In the genomic region with DNA sequence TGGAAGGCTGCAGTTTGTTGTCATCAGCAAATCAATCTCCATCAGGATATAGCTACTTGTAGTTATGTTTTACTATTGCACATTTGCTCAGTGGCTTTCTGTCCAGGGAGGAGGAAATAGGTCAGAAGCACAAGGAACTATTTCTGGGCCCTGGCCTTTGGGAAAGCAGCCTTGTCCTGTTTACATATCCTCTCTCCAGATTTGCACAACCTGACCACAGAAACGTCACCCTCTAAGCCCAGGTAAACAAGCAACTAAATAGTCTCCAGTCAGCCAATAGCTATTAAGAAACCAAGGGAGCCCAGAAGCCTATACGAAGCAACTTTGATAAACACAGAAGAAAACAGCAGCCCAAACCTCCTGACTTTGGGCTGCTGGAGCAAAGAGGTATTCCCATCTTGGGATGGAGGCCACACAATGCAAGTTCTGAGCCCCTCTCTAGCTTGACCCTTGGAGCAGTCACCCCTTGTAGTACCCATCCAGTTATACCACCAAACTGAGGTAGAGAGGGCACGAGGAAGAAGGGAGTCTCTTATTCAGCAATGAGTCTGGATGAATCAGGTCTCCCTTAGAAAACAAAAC, we compare ENCODE assay signal across 12 cellular contexts. TPM values are rescaled to one million over a fixed set of nuclear protein-coding genes. Genes with fewer than 3 reads are reported as not detected.
DNase-seq lines count a peak whose midpoint lies in the region; ATAC-seq and TF ChIP-seq lines count a peak whose summit lies in the region.
"Had no signal": no experiment of that assay in that cellular context is flagged by ENCODE, and none has a peak within 500 bp of the region (broad histone marks: within the 10 kb centered on the region; RNA-seq: fewer than 3 reads in every experiment).

No MANE protein-coding gene starts in this region.

- no TSS peak for BruUV-seq in PC-3 (replicated peaks; lab: Mats Ljungman, UMichigan)

- peaks cover 20% of the 10 kb centered on the region for H4K20me1 ChIP-seq in PC-3 (ENCODE audit: low read length)

- CTCF ChIA-PET in PC-3 (lab: Charles Lee), result interaction anchor here (1.0 kb wide), 1 partner anchor 22 kb away, joined by 4 read pairs; no protein-coding TSS in a partner anchor

- H3K4me3 ChIP-seq in PC-3 (ENCODE audit: low read length), result no peak overlapping the region; the same call in 1 of the 2 replicates
- H3K4me3 ChIP-seq in fibroblast of villous mesenchyme (ENCODE audit: low read depth, low read length), result no peak overlapping the region
- peak overlapping the region; percentile 85 for H3K4me3 ChIP-seq in psoas muscle
- H3K4me3 ChIP-seq: colonic mucosa had no signal

- H2AFZ ChIP-seq in PC-3 (ENCODE audit: low read length), result no peak overlapping the region

- H3K4me3 Mint-ChIP-seq in chondrocyte (ENCODE audit: unreplicated experiment), result no peak overlapping the region
- H3K4me3 Mint-ChIP-seq: activated T-cell treated with anti-CD3 and anti-CD28 coated beads, Interleukin-2, amount 50 U/mL, for 4 hours had no signal

- peaks cover 61% of the 10 kb centered on the region for H3K4me1 Mint-ChIP-seq in chondrocyte (ENCODE audit: low read depth)

- H3K36me3 ChIP-seq in PC-3 (ENCODE audit: low read depth, low read length), result no peaks in the 10 kb centered on the region; the same call in 1 of the 2 replicates
- H3K36me3 ChIP-seq in psoas muscle (ENCODE audit: insufficient read depth in 1 of 2, low read depth in 1 of 2), result peaks cover 4 to 5% of the 10 kb centered on the region in 2 donors
- H3K36me3 ChIP-seq: colonic mucosa had no signal

- H3K27ac Mint-ChIP-seq in chondrocyte (ENCODE audit: unreplicated experiment), result no peak overlapping the region

- DNase-seq in COLO668 (lab: John Stamatoyannopoulos, UW; ENCODE audit: unreplicated experiment) (peak; percentile 60), PC-3 (peak; percentile 78), fibroblast of villous mesenchyme (ENCODE audit: low read depth) (peak; percentile 97), psoas muscle (no peak), KBM-7 (no peak), chondrocyte (ENCODE audit: low spot score) (no peak)
- no peak for DNase-seq in activated CD4-positive, alpha-beta T cell treated with anti-CD3 and anti-CD28 coated beads, Interleukin-2, amount 50 U/mL, for 48 hours
- DNase-seq in activated effector memory CD4-positive, alpha-beta T cell treated with anti-CD3 and anti-CD28 coated beads, Interleukin-2, amount 50 U/mL, for 16 hours, result no peak
- DNase-seq: activated T-cell treated with anti-CD3 and anti-CD28 coated beads, Interleukin-2, amount 50 U/mL, for 4 hours; colonic mucosa; NCI-H1930; stimulated activated naive CD4-positive, alpha-beta T cell treated with Interleukin-2 at 50 U/mL for 16 hours had no signal

- no peaks in the 10 kb centered on the region for H3K9me3 Mint-ChIP-seq in chondrocyte (ENCODE audit: low read depth)
- H3K9me3 Mint-ChIP-seq: activated T-cell treated with anti-CD3 and anti-CD28 coated beads, Interleukin-2, amount 50 U/mL, for 4 hours had no signal

- POLR2A ChIA-PET in PC-3 (lab: Charles Lee; ENCODE audit: unreplicated experiment), result no interaction called here

- H3K27me3 ChIP-seq in PC-3 (ENCODE audit: low read length) (no peaks in the 10 kb centered on the region), psoas muscle (ENCODE audit: insufficient read depth in 3 of 3, low read length in 2 of 3) (no peaks in the 10 kb centered on the region)
- H3K27me3 ChIP-seq: colonic mucosa had no signal

- intact Hi-C loops in PC-3 (cut with micrococcal nuclease), result no loop called here
- intact Hi-C loops in psoas muscle (cut with DNase I), result loop anchor here in 1 of 2 donors (10.0 kb wide), 1 partner anchor 1200 kb away; no protein-coding TSS in a partner anchor

- H3K27ac ChIP-seq in PC-3 (ENCODE audit: low read length) (peak overlapping the region; percentile 92), psoas muscle (peak overlapping the region; percentile 97)
- H3K27ac ChIP-seq: colonic mucosa had no signal

- H3K27me3 Mint-ChIP-seq in chondrocyte (ENCODE audit: low read depth), result no peaks in the 10 kb centered on the region

- H3F3A ChIP-seq in PC-3 (ENCODE audit: low read length, unreplicated experiment), result peaks cover 6% of the 10 kb centered on the region

- peak overlapping the region; percentile 74 for H3K4me2 ChIP-seq in PC-3 (ENCODE audit: low read length)

- no peak for TF ChIP-seq CTCF in PC-3 (conservative IDR thresholded peaks at IDR 0.05; ENCODE audit: low read depth, low read length)
- no peak for TF ChIP-seq CTCF in fibroblast of villous mesenchyme (IDR thresholded peaks at IDR 0.05; ENCODE audit: insufficient read depth, low read depth, low read length)
- TF ChIP-seq CTCF in psoas muscle (IDR thresholded peaks at IDR 0.05), result no peak
- no peak for TF ChIP-seq CTCF in chondrocyte (IDR thresholded peaks at IDR 0.05)

- H3K4me1 ChIP-seq in PC-3 (ENCODE audit: insufficient read depth, low read length) (peaks cover 70% of the 10 kb centered on the region), psoas muscle (peaks cover 50% of the 10 kb centered on the region)

- in situ Hi-C loops in KBM-7 (cut with MboI; ENCODE audit: low pct_unique_long_range_greater_than_20kb, low sequenced_read_pairs), result no loop called here

- 51 to 61% (median 53%) methylated on average over 3 of the region's 3 CpGs for WGBS in psoas muscle, 3 donors

- H3K36me3 Mint-ChIP-seq in chondrocyte (ENCODE audit: low read depth), result peaks cover 3% of the 10 kb centered on the region

- peak; percentile 3; the same call in 1 of the 2 replicates for ATAC-seq in PC-3
- peak in 2 of 4 donors; percentile 13 to 18 for ATAC-seq in psoas muscle
- ATAC-seq: activated T-cell treated with anti-CD3 and anti-CD28 coated beads, Interleukin-2, amount 50 U/mL, for 4 hours had no signal

- H3K9me2 ChIP-seq in PC-3 (replicated peaks; ENCODE audit: low read length), result no peaks in the 10 kb centered on the region

- H3K9me3 ChIP-seq in PC-3 (ENCODE audit: low read length), result no peaks in the 10 kb centered on the region
- H3K9me3 ChIP-seq in psoas muscle, result no peaks in the 10 kb centered on the region
- H3K9me3 ChIP-seq: colonic mucosa had no signal

- peak overlapping the region; percentile 47 for H3K9ac ChIP-seq in PC-3 (ENCODE audit: low read length)

- peaks cover 24% of the 10 kb centered on the region for H3K79me2 ChIP-seq in PC-3 (ENCODE audit: low read length)

RNA-seq across cellular contexts. Expression of gene FEM1B, which starts 2.3 kb away (rescaled TPM):
- total RNA-seq in PC-3 (2014; rRNA removed), result 19.4 and 22.1 TPM in 2 replicates
- 47.7 and 61.7 TPM in 2 replicates for total RNA-seq in fibroblast of villous mesenchyme
- 100 to 1,000 TPM in 2 of 4 donors, 10 to 100 TPM in 2; 69.3 to 188 (median 111) TPM for total RNA-seq in psoas muscle
- 10 to 100 TPM; 23.5 to 68.0 (median 48.1) TPM for polyA plus RNA-seq in psoas muscle
- 46.0 to 52.7 TPM (median 49.1 TPM) in 3 replicates for total RNA-seq in chondrocyte

RNA-seq across cellular contexts. Expression of gene CLN6, which starts 45.7 kb away (rescaled TPM):
- total RNA-seq in PC-3 (2014; rRNA removed) (33.4 and 42.2 TPM in 2 replicates), fibroblast of villous mesenchyme (15.8 and 16.8 TPM in 2 replicates), psoas muscle (10 to 100 TPM in 3 of 4 donors, 1 to 10 TPM in 1; 8.3 to 14.7 (median 13.2) TPM), chondrocyte (18.0 to 20.8 TPM (median 19.2 TPM) in 3 replicates)
- 10 to 100 TPM; 11.4 to 22.2 (median 13.1) TPM for polyA plus RNA-seq in psoas muscle

Comparison
In these comparisons a context has a peak if more than half of its experiments do, and no peak if none do; other contexts are left out.
1. DNase-seq: peak in COLO668 (single experiment), PC-3 (single experiment) and fibroblast of villous mesenchyme (single experiment); none in psoas muscle (0 of 2), activated CD4-positive, alpha-beta T cell treated with anti-CD3 and anti-CD28 coated beads, Interleukin-2, amount 50 U/mL, for 48 hours (0 of 2), KBM-7 (single experiment), activated effector memory CD4-positive, alpha-beta T cell treated with anti-CD3 and anti-CD28 coated beads, Interleukin-2, amount 50 U/mL, for 16 hours (single experiment) and chondrocyte (single experiment).